28 cellular contexts compared by ENCODE assay signal in genomic region chr11:63993983-63994382, GRCh38. TPM values are rescaled to one million over a fixed set of nuclear protein-coding genes. Genes with fewer than 3 reads are reported as not detected.
"Had no signal": no experiment of that assay in that cellular context is flagged by ENCODE, and none has a peak within 500 bp of the region (broad histone marks: within the 10 kb centered on the region; RNA-seq: fewer than 3 reads in every experiment).

No MANE protein-coding gene starts in this region.

- H3K27ac Mint-ChIP-seq: activated naive CD4-positive, alpha-beta T cell treated with anti-CD3 and anti-CD28 coated beads for 36 hours; activated T-cell treated with anti-CD3 and anti-CD28 coated beads, Interleukin-2, amount 50 U/mL, for 24 hours; T-helper 2 cell treated with Interferon-gamma antibody and Interleukin-4, amounts not matched to agents 5 μg/mL and 100 μg/mL, for 36 hours had no signal

- H3K27me3 Mint-ChIP-seq: activated T-cell treated with anti-CD3 and anti-CD28 coated beads, Interleukin-2, amount 50 U/mL, for 24 hours; stimulated activated memory B cell treated with anti-CD40 and anti-IgM and Interleukin-4, amounts not matched to agents 10 μg/mL and 1 μg/mL and 100 μg/mL, for 72 hours had no signal

- H3K4me1 ChIP-seq: body of pancreas had no signal

- H3K4me2 ChIP-seq: hepatocyte had no signal

- H3K9me3 ChIP-seq: body of pancreas, stomach, suprapubic skin, transverse colon, vagina had no signal

- H3K4me3 ChIP-seq: body of pancreas, cardiac muscle cell, hepatocyte, stomach, suprapubic skin, transverse colon, vagina had no signal

- DNase-seq: activated CD4-positive, alpha-beta T cell treated with anti-CD3 and anti-CD28 coated beads, Interleukin-2, amount 50 U/mL, for 1 hour; activated CD4-positive, CD25-positive, alpha-beta regulatory T cell treated with anti-CD3 and anti-CD28 coated beads, Interleukin-2, amount 50 U/mL, for 72 hours; activated CD8-positive, alpha-beta memory T cell treated with anti-CD3 and anti-CD28 coated beads for 24 hours; activated CD8-positive, alpha-beta memory T cell treated with anti-CD3 and anti-CD28 coated beads, Interleukin-2, amount 50 U/mL, for 4 hours; activated naive CD4-positive, alpha-beta T cell treated with anti-CD3 and anti-CD28 coated beads for 36 hours; activated T-cell treated with anti-CD3 and anti-CD28 coated beads, Interleukin-2, amount 50 U/mL, for 24 hours; body of pancreas; dermis blood vessel endothelial cell; effector CD8-positive, alpha-beta T cell; erythroblast; foreskin fibroblast; kidney glomerular epithelial cell; mesenchymal stem cell; occipital lobe; small intestine; stimulated activated CD4-positive, alpha-beta T cell treated with anti-CD3 and anti-CD28 coated beads, Interleukin-2, amount 100 ng/mL, for 24 hours; stomach; transverse colon; WERI-Rb-1 had no signal

- H3K4me3 Mint-ChIP-seq: activated naive CD4-positive, alpha-beta T cell treated with anti-CD3 and anti-CD28 coated beads for 36 hours; activated T-cell treated with anti-CD3 and anti-CD28 coated beads, Interleukin-2, amount 50 U/mL, for 24 hours; stimulated activated memory B cell treated with anti-CD40 and anti-IgM and Interleukin-4, amounts not matched to agents 10 μg/mL and 1 μg/mL and 100 μg/mL, for 72 hours; T-helper 2 cell treated with Interferon-gamma antibody and Interleukin-4, amounts not matched to agents 5 μg/mL and 100 μg/mL, for 36 hours had no signal

- H3K9me3 Mint-ChIP-seq: activated naive CD4-positive, alpha-beta T cell treated with anti-CD3 and anti-CD28 coated beads for 36 hours; activated T-cell treated with anti-CD3 and anti-CD28 coated beads, Interleukin-2, amount 50 U/mL, for 24 hours; stimulated activated memory B cell treated with anti-CD40 and anti-IgM and Interleukin-4, amounts not matched to agents 10 μg/mL and 1 μg/mL and 100 μg/mL, for 72 hours; T-helper 2 cell treated with Interferon-gamma antibody and Interleukin-4, amounts not matched to agents 5 μg/mL and 100 μg/mL, for 36 hours had no signal

- ATAC-seq: body of pancreas; sciatic nerve; stimulated activated memory B cell treated with anti-CD40 and anti-IgM and Interleukin-4, amounts not matched to agents 10 μg/mL and 1 μg/mL and 100 μg/mL, for 72 hours had no signal

- H3K27me3 ChIP-seq: body of pancreas, cardiac muscle cell, hepatocyte, stomach, suprapubic skin, transverse colon, vagina had no signal

- H3K27ac ChIP-seq: body of pancreas, cardiac muscle cell, hepatocyte, stomach, suprapubic skin, transverse colon, vagina, WERI-Rb-1 had no signal

RNA-seq across cellular contexts. Expression of gene FLRT1, which starts 41.7 kb away (rescaled TPM):
- total RNA-seq: dermis blood vessel endothelial cell, glomerular endothelial cell, mononuclear cell, suprapubic skin had no signal
